In the genomic region with DNA sequence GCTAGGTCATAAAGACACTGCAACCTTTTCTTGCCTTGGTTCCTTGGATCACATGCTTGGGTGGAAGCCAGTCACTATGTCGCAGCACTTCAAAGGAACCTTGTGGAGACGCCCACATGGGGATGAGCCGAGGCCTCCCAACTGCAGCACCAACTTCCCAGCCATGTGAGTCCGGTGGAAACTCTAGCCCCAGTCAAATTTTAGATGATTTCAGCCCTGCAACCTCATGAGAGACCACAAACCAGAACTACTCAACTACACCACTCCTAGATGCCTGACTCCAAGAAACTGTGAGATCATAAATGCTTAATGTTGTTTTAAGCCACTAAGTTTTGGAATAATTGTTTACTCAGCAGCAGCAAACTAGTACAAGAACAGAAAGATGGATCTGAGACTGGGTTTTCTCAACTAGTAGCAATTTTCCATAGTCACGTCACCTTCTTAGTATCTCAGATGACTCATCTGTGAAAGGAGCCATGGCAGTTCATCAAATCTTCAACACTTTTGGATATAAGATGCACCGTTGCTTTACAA, we compare ENCODE assay signal across 10 cellular contexts.
DNase-seq lines count a peak whose midpoint lies in the region; ATAC-seq and TF ChIP-seq lines count a peak whose summit lies in the region.
"Had no signal": no experiment of that assay in that cellular context is flagged by ENCODE, and none has a peak within 500 bp of the region (broad histone marks: within the 10 kb centered on the region; RNA-seq: fewer than 3 reads in every experiment).

No MANE protein-coding gene starts in this region.

- H3K36me3 ChIP-seq in aorta (ENCODE audit: control insufficient read depth in 1 of 2, insufficient read depth in 2 of 2, low read length in 1 of 2): no peaks in the 10 kb centered on the region
- H3K36me3 ChIP-seq: tibial artery had no signal

- no peaks in the 10 kb centered on the region for H3K9me3 Mint-ChIP-seq in chondrocyte (ENCODE audit: low read depth)

- H3K36me3 Mint-ChIP-seq in chondrocyte (ENCODE audit: low read depth): no peaks in the 10 kb centered on the region

- peaks cover 7 to 8% of the 10 kb centered on the region in 2 donors for H3K4me1 ChIP-seq in aorta (ENCODE audit: control insufficient read depth in 1 of 2, insufficient read depth in 2 of 2, low read length in 2 of 2)

- H3K27me3 Mint-ChIP-seq in chondrocyte (ENCODE audit: low read depth): no peaks in the 10 kb centered on the region

- peak overlapping the region in 1 of 2 donors; percentile 69 for H3K27ac ChIP-seq in aorta (ENCODE audit: low read depth in 1 of 2, low read length in 2 of 2)

- no peak overlapping the region for H3K4me3 ChIP-seq in aorta (ENCODE audit: low read length in 2 of 2)
- H3K4me3 ChIP-seq: tibial artery had no signal

- intact Hi-C loops in aorta (cut with DNase I): no loop called here

- TF ChIP-seq CTCF in chondrocyte (IDR thresholded peaks at IDR 0.05): no peak

- peak; percentile 42 for DNase-seq in stimulated activated CD4-positive, alpha-beta T cell treated with anti-CD3 and anti-CD28 coated beads, Interleukin-15, amount 100 ng/mL, for 24 hours
- DNase-seq in stimulated activated CD4-positive, alpha-beta T cell treated with anti-CD3 and anti-CD28 coated beads, Interleukin-4, amount 100 ng/mL, for 4 hours: no peak
- no peak for DNase-seq in chondrocyte (ENCODE audit: low spot score)
- DNase-seq in aorta: no peak
- DNase-seq in retina: no peak
- DNase-seq in NCI-H187 treated with DMSO at 0.1 percent for 48 hours (lab: John Stamatoyannopoulos, UW): no peak
- DNase-seq: T-helper 9 cell, tibial artery had no signal

- peak overlapping the region; percentile 95 for H3K27ac Mint-ChIP-seq in chondrocyte (ENCODE audit: unreplicated experiment)

- no peaks in the 10 kb centered on the region for H3K27me3 ChIP-seq in aorta (ENCODE audit: control insufficient read depth in 1 of 2, insufficient read depth in 2 of 2, low read length in 1 of 2)
- H3K27me3 ChIP-seq: tibial artery had no signal

- ATAC-seq in HG03432 (IDR thresholded peaks at IDR 0.05; ENCODE audit: unreplicated experiment): peak; percentile 64
- ATAC-seq in aorta (ENCODE audit: low FRiP score): peak; percentile 63
- ATAC-seq in GM19023 (IDR thresholded peaks at IDR 0.05; ENCODE audit: unreplicated experiment): no peak

- H3K4me3 Mint-ChIP-seq in chondrocyte (ENCODE audit: unreplicated experiment): no peak overlapping the region

- 27 to 38% methylated on average over 6 of the region's 6 CpGs for WGBS in aorta, 2 donors

- peaks cover 66% of the 10 kb centered on the region for H3K4me1 Mint-ChIP-seq in chondrocyte (ENCODE audit: low read depth)

- no peaks in the 10 kb centered on the region for H3K9me3 ChIP-seq in aorta (ENCODE audit: control insufficient read depth, low read length)
- H3K9me3 ChIP-seq: tibial artery had no signal
